ENCODE assay signal across 22 cellular contexts in the genomic region with DNA sequence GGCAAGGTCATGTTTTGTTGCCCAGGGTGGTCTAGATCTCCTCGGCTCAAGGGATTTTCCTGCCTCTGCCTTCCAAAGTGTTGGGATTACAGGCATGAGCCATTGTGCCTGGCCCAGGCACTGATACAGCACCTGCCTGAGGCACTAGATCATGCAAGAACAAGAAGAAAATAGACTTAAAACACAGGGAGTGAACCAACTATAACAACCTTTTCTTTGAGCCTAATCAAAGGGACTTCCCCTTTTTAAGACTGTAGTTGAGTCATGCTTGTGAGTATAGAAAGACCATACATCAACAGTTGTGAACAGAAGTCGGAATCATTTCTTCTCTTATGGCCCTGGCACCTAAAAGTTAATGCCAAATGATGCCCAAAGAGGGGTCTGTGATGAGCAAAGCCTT. TPM values are rescaled to one million over a fixed set of nuclear protein-coding genes. Genes with fewer than 3 reads are reported as not detected.
DNase-seq lines count a peak whose midpoint lies in the region; ATAC-seq and TF ChIP-seq lines count a peak whose summit lies in the region.
"Had no signal": no experiment of that assay in that cellular context is flagged by ENCODE, and none has a peak within 500 bp of the region (broad histone marks: within the 10 kb centered on the region; RNA-seq: fewer than 3 reads in every experiment).

No MANE protein-coding gene starts in this region.

- TF ChIP-seq CTCF in GM13977 (IDR thresholded peaks at IDR 0.05; ENCODE audit: extremely low read depth, insufficient read depth, missing control alignments): no peak

- no peak overlapping the region for H3K27ac ChIP-seq in BLaER1
- H3K27ac ChIP-seq: SJCRH30, upper lobe of left lung had no signal

- no peak overlapping the region for H3K4me3 ChIP-seq in BLaER1
- H3K4me3 ChIP-seq: SJCRH30, upper lobe of left lung had no signal

- peak; percentile 47 for ATAC-seq in GM18858 (IDR thresholded peaks at IDR 0.05; ENCODE audit: unreplicated experiment)
- peak; percentile 91 for ATAC-seq in esophagus mucosa
- no peak for ATAC-seq in HG03439 (IDR thresholded peaks at IDR 0.05; ENCODE audit: unreplicated experiment)
- ATAC-seq: HCT116, left lobe of liver, PC-3, WTC11 had no signal

- H3K9ac ChIP-seq in BLaER1: no peak overlapping the region

- H3K9me3 ChIP-seq in BLaER1: peaks cover 13% of the 10 kb centered on the region
- H3K9me3 ChIP-seq: SJCRH30, upper lobe of left lung had no signal

- 0 out of 2 replicates have a peak, but pooled peaks cover 10% of the 10 kb centered on the region for H3K36me3 ChIP-seq in BLaER1
- H3K36me3 ChIP-seq: SJCRH30, upper lobe of left lung had no signal

- H4K20me1 ChIP-seq in BLaER1: no peaks in the 10 kb centered on the region

- H3K27me3 ChIP-seq in BLaER1: no peaks in the 10 kb centered on the region
- H3K27me3 ChIP-seq: SJCRH30, upper lobe of left lung had no signal

- DNase-seq in RPMI7951 (ENCODE audit: low read depth): peak; percentile 6
- no peak for DNase-seq in GM13977 (ENCODE audit: low spot score)
- DNase-seq in HUDEP-2 (lab: John Stamatoyannopoulos, UW; ENCODE audit: unreplicated experiment in 76 of 76): no peak
- DNase-seq in stimulated activated CD4-positive, alpha-beta T cell treated with anti-CD3 and anti-CD28 coated beads, Interleukin-2, amount 100 ng/mL, for 48 hours: no peak
- DNase-seq: activated naive CD8-positive, alpha-beta T cell treated with anti-CD3 and anti-CD28 coated beads, Interleukin-2, amount 10 ng/mL, durations not matched to agents 7 days and 5 days; DMS79 treated with DMSO at 0.1 percent for 48 hours; glutamatergic neuron; NCI-H1436; NCI-H2171; NCI-H526 treated with DMSO at 0.1 percent for 48 hours; PC-3; posterior cingulate gyrus; SJCRH30; T-helper 2 cell; upper lobe of left lung had no signal

- peaks cover 33% of the 10 kb centered on the region for H3K4me1 ChIP-seq in BLaER1
- H3K4me1 ChIP-seq: upper lobe of left lung had no signal

- in situ Hi-C loops in GM13977 (cut with MboI; ENCODE audit: low pct_unique_long_range_greater_than_20kb, low sequenced_read_pairs, unreplicated experiment): no loop called here

- H3K4me2 ChIP-seq in BLaER1: peak overlapping the region; percentile 46

RNA-seq across cellular contexts. Expression of a gene that starts 47.9 kb away (rescaled TPM):
- total RNA-seq in RPMI7951 (2014; rRNA removed; shearing (Covaris generic)): 24.3 and 32.0 TPM in 2 replicates
- 4.5 TPM for total RNA-seq in esophagus mucosa
